ENCODE assay signal across 25 cellular contexts in genomic region chr9:2691212-2691611, GRCh38. TPM values are rescaled to one million over a fixed set of nuclear protein-coding genes. Genes with fewer than 3 reads are reported as not detected.
"Had no signal": no experiment of that assay in that cellular context is flagged by ENCODE, and none has a peak within 500 bp of the region (broad histone marks: within the 10 kb centered on the region; RNA-seq: fewer than 3 reads in every experiment).

No MANE protein-coding gene starts in this region.

- ATAC-seq: left colon; natural killer cell; stimulated activated naive B cell treated with anti-CD40 and anti-IgM and Interleukin-4, amounts not matched to agents 10 μg/mL and 1 μg/mL and 100 μg/mL, for 72 hours had no signal

- H2AFZ ChIP-seq: hepatocyte, neural progenitor cell had no signal

- H3K4me1 Mint-ChIP-seq: central memory CD8-positive, alpha-beta T cell; memory B cell; natural killer cell; neural progenitor cell; stimulated activated naive B cell treated with anti-CD40 and anti-IgM and Interleukin-4, amounts not matched to agents 10 μg/mL and 1 μg/mL and 100 μg/mL, for 72 hours had no signal

- H3K27ac Mint-ChIP-seq: memory B cell; natural killer cell; neural progenitor cell; stimulated activated naive B cell treated with anti-CD40 and anti-IgM and Interleukin-4, amounts not matched to agents 10 μg/mL and 1 μg/mL and 100 μg/mL, for 72 hours; type B pancreatic cell had no signal

- H3K27me3 Mint-ChIP-seq: central memory CD8-positive, alpha-beta T cell; memory B cell; stimulated activated naive B cell treated with anti-CD40 and anti-IgM and Interleukin-4, amounts not matched to agents 10 μg/mL and 1 μg/mL and 100 μg/mL, for 72 hours; type B pancreatic cell had no signal

- H3K36me3 ChIP-seq: esophagus muscularis mucosa, neural progenitor cell, ovary, right atrium auricular region, sigmoid colon had no signal

- H3K4me3 ChIP-seq: esophagus muscularis mucosa, hepatocyte, neural progenitor cell, ovary, right atrium auricular region, sigmoid colon, skin epidermis had no signal

- H3K9me3 Mint-ChIP-seq: central memory CD8-positive, alpha-beta T cell; memory B cell; mesothelial cell of epicardium; natural killer cell; neural progenitor cell; stimulated activated naive B cell treated with anti-CD40 and anti-IgM and Interleukin-4, amounts not matched to agents 10 μg/mL and 1 μg/mL and 100 μg/mL, for 72 hours; type B pancreatic cell had no signal

- H3K27ac ChIP-seq: esophagus muscularis mucosa, hepatocyte, neural progenitor cell, right atrium auricular region, sigmoid colon, skin epidermis had no signal

- H3K4me1 ChIP-seq: esophagus muscularis mucosa, neural progenitor cell, right atrium auricular region, sigmoid colon had no signal

- H3K4me3 Mint-ChIP-seq: central memory CD8-positive, alpha-beta T cell; memory B cell; mesothelial cell of epicardium; natural killer cell; neural progenitor cell; stimulated activated naive B cell treated with anti-CD40 and anti-IgM and Interleukin-4, amounts not matched to agents 10 μg/mL and 1 μg/mL and 100 μg/mL, for 72 hours; type B pancreatic cell had no signal

- H3K9me3 ChIP-seq: esophagus muscularis mucosa, ovary, right atrium auricular region, sigmoid colon had no signal

- H3K79me2 ChIP-seq: hepatocyte had no signal

- H3K36me3 Mint-ChIP-seq: mesothelial cell of epicardium, natural killer cell, neural progenitor cell, type B pancreatic cell had no signal

- DNase-seq: foreskin melanocyte; head of caudate nucleus; kidney; left colon; natural killer cell; nucleus accumbens; ovary; sigmoid colon; stimulated activated CD4-positive, alpha-beta T cell treated with anti-CD3 and anti-CD28 coated beads, Interleukin-2, amount 100 ng/mL, for 24 hours; stimulated activated CD4-positive, alpha-beta T cell treated with anti-CD3 and anti-CD28 coated beads, Interleukin-4, amount 100 ng/mL, for 4 hours; stimulated activated naive B cell treated with anti-CD40 and anti-IgM and Interleukin-4, amounts not matched to agents 10 μg/mL and 1 μg/mL and 100 μg/mL, for 72 hours had no signal

- H3K9ac ChIP-seq: neural progenitor cell had no signal

- H3K4me2 ChIP-seq: hepatocyte, neural progenitor cell had no signal

- H3K27me3 ChIP-seq: esophagus muscularis mucosa, hepatocyte, neural progenitor cell, ovary, right atrium auricular region, sigmoid colon had no signal

RNA-seq across cellular contexts. Expression of gene KCNV2, which starts 26.1 kb away (rescaled TPM):
- total RNA-seq: esophagus muscularis mucosa, hepatocyte, kidney, left colon, lower leg skin, mesothelial cell of epicardium, mucosa of gallbladder, myocyte, natural killer cell, ovary, posterior vena cava, right atrium auricular region, sigmoid colon had no signal
- polyA plus RNA-seq: ovary, sigmoid colon, thymus had no signal
